In the genomic region with DNA sequence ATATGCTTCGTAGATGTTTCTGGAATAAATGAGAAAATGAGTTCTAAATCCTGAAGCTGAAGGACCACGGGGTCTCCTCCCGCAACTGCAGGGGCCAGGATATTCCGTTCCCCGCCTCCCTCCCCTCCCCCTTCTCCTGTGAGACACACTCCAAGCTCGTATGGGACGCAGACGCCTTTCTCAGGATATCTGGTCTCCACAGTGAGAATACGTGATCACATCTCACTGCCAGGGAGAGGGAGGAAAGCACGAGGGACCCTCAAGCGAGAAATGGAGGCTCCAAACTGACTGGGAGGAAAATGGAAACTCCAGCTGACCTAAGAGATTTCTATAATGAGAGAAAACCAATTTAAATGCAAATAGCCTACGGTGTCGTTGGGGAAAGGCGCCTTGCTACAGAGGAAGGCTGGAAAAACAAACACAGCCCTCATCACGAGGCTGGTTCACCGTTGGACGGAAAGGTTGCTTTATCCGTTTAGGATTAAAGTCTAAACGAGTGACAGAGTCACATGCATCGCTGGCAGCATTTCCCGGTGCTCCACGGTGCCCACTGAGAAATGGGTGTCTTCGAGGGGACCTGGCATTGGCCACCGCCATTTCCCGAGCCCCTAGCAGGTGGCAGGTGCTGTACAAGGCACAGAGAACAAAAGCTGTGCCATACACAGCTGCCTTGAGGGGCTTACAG, we compare ENCODE assay signal across 16 cellular contexts.
A peak's percentile ranks its signal among the peaks of the same experiment; 100 is the strongest.
DNase-seq lines count a peak whose midpoint lies in the region; ATAC-seq and TF ChIP-seq lines count a peak whose summit lies in the region.
"Had no signal": no experiment of that assay in that cellular context is flagged by ENCODE, and none has a peak within 500 bp of the region (broad histone marks: within the 10 kb centered on the region; RNA-seq: fewer than 3 reads in every experiment).

No MANE protein-coding gene starts in this region.

- H3K4me1 ChIP-seq in OCI-LY1 (ENCODE audit: insufficient read depth, low read length, severe bottlenecking) (peaks cover 97% of the 10 kb centered on the region), transverse colon (peaks cover 0 to 22% (median 8%) of the 10 kb centered on the region in 4 donors)

- peak overlapping the region; percentile 65 for H3K4me2 ChIP-seq in OCI-LY1 (ENCODE audit: low read length)

- no peak for TF ChIP-seq EP300 in transverse colon (IDR thresholded peaks at IDR 0.05; ENCODE audit: low read depth)

- no peaks in the 10 kb centered on the region for H4K20me1 ChIP-seq in OCI-LY1 (ENCODE audit: insufficient read depth, low read length)

- in situ Hi-C loops in transverse colon (cut with MboI; ENCODE audit: low pct_ligation_motif_present in 1 of 4, low pct_unique_long_range_greater_than_20kb in 1 of 4, low sequenced_read_pairs in 3 of 4), result no loop called here

- H3K9me3 ChIP-seq in OCI-LY1 (ENCODE audit: low read length), result no peaks in the 10 kb centered on the region
- no peaks in the 10 kb centered on the region for H3K9me3 ChIP-seq in transverse colon
- H3K9me3 ChIP-seq: suprapubic skin had no signal

- no peak overlapping the region for H3K4me3 Mint-ChIP-seq in immature natural killer cell
- H3K4me3 Mint-ChIP-seq: activated CD8-positive, alpha-beta T cell treated with anti-CD3 and anti-CD28 coated beads for 36 hours; activated naive CD8-positive, alpha-beta T cell treated with anti-CD3 and anti-CD28 coated beads, Interleukin-2, amount 10 ng/mL, durations not matched to agents 7 days and 5 days; activated T-cell treated with anti-CD3 and anti-CD28 coated beads, Interleukin-2, amount 50 U/mL, for 72 hours had no signal

- H3K36me3 ChIP-seq in OCI-LY1 (ENCODE audit: insufficient read depth, low read length) (no peaks in the 10 kb centered on the region), transverse colon (no peaks in the 10 kb centered on the region)
- H3K36me3 ChIP-seq: suprapubic skin had no signal

- H3K79me2 ChIP-seq in OCI-LY1 (ENCODE audit: insufficient read depth, low read length), result no peaks in the 10 kb centered on the region

- no peaks in the 10 kb centered on the region for H3K9me2 ChIP-seq in OCI-LY1 (ENCODE audit: low read depth, low read length)

- TF ChIP-seq POLR2A in transverse colon (IDR thresholded peaks at IDR 0.05), result no peak

- no peaks in the 10 kb centered on the region for H3K4me1 Mint-ChIP-seq in immature natural killer cell
- H3K4me1 Mint-ChIP-seq: activated naive CD8-positive, alpha-beta T cell treated with anti-CD3 and anti-CD28 coated beads, Interleukin-2, amount 10 ng/mL, durations not matched to agents 7 days and 5 days had no signal

- no peak overlapping the region for H2AFZ ChIP-seq in OCI-LY1 (ENCODE audit: low read length)

- peaks cover 0 to 2% (median 1%) of the 10 kb centered on the region in 3 donors for H3K27me3 Mint-ChIP-seq in immature natural killer cell (ENCODE audit: low read depth in 3 of 3)
- H3K27me3 Mint-ChIP-seq: activated CD8-positive, alpha-beta T cell treated with anti-CD3 and anti-CD28 coated beads for 36 hours had no signal

- H3K36me3 Mint-ChIP-seq in immature natural killer cell, result no peaks in the 10 kb centered on the region
- H3K36me3 Mint-ChIP-seq: activated naive CD8-positive, alpha-beta T cell treated with anti-CD3 and anti-CD28 coated beads, Interleukin-2, amount 10 ng/mL, durations not matched to agents 7 days and 5 days had no signal

- H3K27me3 ChIP-seq in OCI-LY1 (ENCODE audit: insufficient read depth, low read length), result no peaks in the 10 kb centered on the region
- no peaks in the 10 kb centered on the region for H3K27me3 ChIP-seq in transverse colon
- H3K27me3 ChIP-seq: suprapubic skin had no signal

- WGBS in transverse colon (ENCODE audit: low coverage in 1 of 2), 2 donors, result 38 to 41% methylated on average over 6 to 25 of the region's 25 CpGs

- no peak for TF ChIP-seq CTCF in OCI-LY1 (IDR thresholded peaks at IDR 0.05; ENCODE audit: low read length)
- no peak for TF ChIP-seq CTCF in epithelial cell of proximal tubule (conservative IDR thresholded peaks at IDR 0.05; ENCODE audit: low read depth, low read length)
- TF ChIP-seq CTCF in transverse colon (IDR thresholded peaks at IDR 0.05), result no peak

- DNase-seq in epithelial cell of proximal tubule (ENCODE audit: low read depth) (no peak), mucosa of gallbladder (ENCODE audit: low spot score) (peak; percentile 53), transverse colon (no peak), immature natural killer cell (no peak), HK-2 (ENCODE audit: unreplicated experiment) (no peak)
- DNase-seq: activated CD8-positive, alpha-beta T cell treated with anti-CD3 and anti-CD28 coated beads for 36 hours; activated naive CD8-positive, alpha-beta T cell treated with anti-CD3 and anti-CD28 coated beads, Interleukin-2, amount 10 ng/mL, durations not matched to agents 7 days and 5 days; activated T-cell treated with anti-CD3 and anti-CD28 coated beads, Interleukin-2, amount 50 U/mL, for 72 hours; effector memory CD4-positive, alpha-beta T cell; NCI-H1930; NCI-H524 treated with DMSO at 0.1 percent for 48 hours; stimulated activated CD4-positive, alpha-beta T cell treated with anti-CD3 and anti-CD28 coated beads, Interleukin-2, amount 100 ng/mL, for 24 hours had no signal

- intact Hi-C loops in transverse colon (cut with DNase I; ENCODE audit: low total_unique reads), result no loop called here

- H3K27ac ChIP-seq in OCI-LY1 (ENCODE audit: low read depth, low read length, poor library complexity, severe bottlenecking), result peak overlapping the region; percentile 91
- H3K27ac ChIP-seq in transverse colon, result peak overlapping the region in 3 of 4 donors; percentile 15 to 38 (median 17)
- H3K27ac ChIP-seq: suprapubic skin had no signal

- no peaks in the 10 kb centered on the region for H3K9me3 Mint-ChIP-seq in immature natural killer cell
- H3K9me3 Mint-ChIP-seq: activated CD8-positive, alpha-beta T cell treated with anti-CD3 and anti-CD28 coated beads for 36 hours; activated naive CD8-positive, alpha-beta T cell treated with anti-CD3 and anti-CD28 coated beads, Interleukin-2, amount 10 ng/mL, durations not matched to agents 7 days and 5 days; activated T-cell treated with anti-CD3 and anti-CD28 coated beads, Interleukin-2, amount 50 U/mL, for 72 hours had no signal

- no peak for ATAC-seq in GM21367 (IDR thresholded peaks at IDR 0.05; ENCODE audit: unreplicated experiment)
- ATAC-seq: activated CD8-positive, alpha-beta T cell treated with anti-CD3 and anti-CD28 coated beads for 36 hours; activated T-cell treated with anti-CD3 and anti-CD28 coated beads, Interleukin-2, amount 50 U/mL, for 72 hours; Panc1 had no signal

- H3K9ac ChIP-seq in OCI-LY1 (ENCODE audit: low read length), result peak overlapping the region; percentile 62

- no peaks in the 10 kb centered on the region for H3F3A ChIP-seq in OCI-LY1 (ENCODE audit: insufficient read depth, low read length)

- H3K27ac Mint-ChIP-seq in immature natural killer cell, result no peak overlapping the region
- H3K27ac Mint-ChIP-seq: activated CD8-positive, alpha-beta T cell treated with anti-CD3 and anti-CD28 coated beads for 36 hours; activated naive CD8-positive, alpha-beta T cell treated with anti-CD3 and anti-CD28 coated beads, Interleukin-2, amount 10 ng/mL, durations not matched to agents 7 days and 5 days; activated T-cell treated with anti-CD3 and anti-CD28 coated beads, Interleukin-2, amount 50 U/mL, for 72 hours had no signal

- H3K4me3 ChIP-seq in OCI-LY1 (ENCODE audit: low read depth, low read length, poor library complexity, severe bottlenecking) (peak overlapping the region; percentile 48), epithelial cell of proximal tubule (ENCODE audit: low read depth, low read length) (peak overlapping the region; percentile 2), transverse colon (no peak overlapping the region)
- H3K4me3 ChIP-seq: suprapubic skin had no signal

Comparison
In these comparisons a context has a peak if more than half of its experiments do, and no peak if none do; other contexts are left out.
1. H3K4me3 ChIP-seq: peak in OCI-LY1 (single experiment) and epithelial cell of proximal tubule (single experiment); none in transverse colon (0 of 4).